In genomic region chr19:8366961-8367326, GRCh38 we compare ENCODE assay signal across 10 cellular contexts. TPM values are rescaled to one million over a fixed set of nuclear protein-coding genes. Genes with fewer than 3 reads are reported as not detected.
DNase-seq lines count a peak whose midpoint lies in the region; ATAC-seq and TF ChIP-seq lines count a peak whose summit lies in the region.
"Had no signal": no experiment of that assay in that cellular context is flagged by ENCODE, and none has a peak within 500 bp of the region (broad histone marks: within the 10 kb centered on the region; RNA-seq: fewer than 3 reads in every experiment).

No MANE protein-coding gene starts in this region.

- H3K9me3 ChIP-seq in RWPE2 (ENCODE audit: severe bottlenecking) (no peaks in the 10 kb centered on the region), esophagus squamous epithelium (no peaks in the 10 kb centered on the region)

- H3K27ac Mint-ChIP-seq in neural crest cell (ENCODE audit: unreplicated experiment), result no peak overlapping the region

- no peak for TF ChIP-seq POLR2A in esophagus squamous epithelium (IDR thresholded peaks at IDR 0.05)

- ATAC-seq in RWPE2 (ENCODE audit: low read depth), result no peak

- H3K9me3 Mint-ChIP-seq in neural crest cell, result no peaks in the 10 kb centered on the region

- intact Hi-C loops in esophagus squamous epithelium (cut with DNase I), result no loop called here

- peaks cover 58% of the 10 kb centered on the region for H3K27me3 Mint-ChIP-seq in neural crest cell (ENCODE audit: low read depth)

- H3K36me3 ChIP-seq in ACC112 (ENCODE audit: insufficient read depth, low read length), result no peaks in the 10 kb centered on the region; the same call in 1 of the 2 replicates
- H3K36me3 ChIP-seq in RWPE2 (ENCODE audit: low read depth), result peaks cover 43% of the 10 kb centered on the region
- H3K36me3 ChIP-seq in esophagus squamous epithelium, result peaks cover 0 to 44% (median 0%) of the 10 kb centered on the region in 3 donors

- H3K4me1 Mint-ChIP-seq in neural crest cell, result peaks cover 17% of the 10 kb centered on the region

- peak overlapping the region; percentile 67 for H3K27ac ChIP-seq in ACC112 (ENCODE audit: low read depth, low read length)
- peak overlapping the region; percentile 97 for H3K27ac ChIP-seq in RWPE2 (ENCODE audit: poor library complexity, severe bottlenecking)
- peak overlapping the region; percentile 35 to 90 (median 50) for H3K27ac ChIP-seq in esophagus squamous epithelium

- H3K79me2 ChIP-seq in ACC112 (ENCODE audit: control insufficient read depth, insufficient read depth, low read length, unreplicated experiment), result peaks cover 18% of the 10 kb centered on the region

- peaks cover 30% of the 10 kb centered on the region for H3K4me1 ChIP-seq in ACC112 (ENCODE audit: control insufficient read depth, insufficient read depth, low read length, unreplicated experiment)
- peaks cover 19% of the 10 kb centered on the region for H3K4me1 ChIP-seq in RWPE2 (ENCODE audit: insufficient read depth, poor library complexity, severe bottlenecking)
- peaks cover 47 to 69% (median 52%) of the 10 kb centered on the region in 3 donors for H3K4me1 ChIP-seq in esophagus squamous epithelium

- DNase-seq in RWPE2 (ENCODE audit: low spot score), result no peak
- no peak for DNase-seq in esophagus squamous epithelium (lab: John Stamatoyannopoulos, UW)
- DNase-seq in neural crest cell (ENCODE audit: low read depth, low spot score), result no peak
- no peak for DNase-seq in SK-N-DZ (ENCODE audit: low spot score)
- no peak for DNase-seq in amniotic stem cell (lab: John Stamatoyannopoulos, UW)
- no peak for DNase-seq in central memory CD4-positive, alpha-beta T cell
- DNase-seq in activated CD8-positive, alpha-beta memory T cell treated with anti-CD3 and anti-CD28 coated beads, Interleukin-2, amount 50 U/mL, for 4 hours, result no peak
- DNase-seq: AML-193, NCI-H187 had no signal

- H3K4me3 ChIP-seq in ACC112 (ENCODE audit: low read depth, low read length) (peak overlapping the region; percentile 72), RWPE2 (ENCODE audit: severe bottlenecking) (no peak overlapping the region), esophagus squamous epithelium (peak overlapping the region in 1 of 4 donors; percentile 83)

- no peak overlapping the region for H2AFZ ChIP-seq in ACC112 (ENCODE audit: low read length, unreplicated experiment)

- 65 to 75% methylated on average over 7 to 8 of the region's 13 CpGs for WGBS in esophagus squamous epithelium, 2 donors

- H3K27me3 ChIP-seq in ACC112 (ENCODE audit: insufficient read depth, low read length), result no peaks in the 10 kb centered on the region
- H3K27me3 ChIP-seq in RWPE2 (ENCODE audit: insufficient read depth, poor library complexity, severe bottlenecking), result no peaks in the 10 kb centered on the region
- peaks cover 0 to 17% (median 0%) of the 10 kb centered on the region in 4 donors for H3K27me3 ChIP-seq in esophagus squamous epithelium

- TF ChIP-seq CTCF in RWPE2 (IDR thresholded peaks at IDR 0.05; ENCODE audit: poor library complexity, severe bottlenecking), result no peak
- no peak for TF ChIP-seq CTCF in esophagus squamous epithelium (IDR thresholded peaks at IDR 0.05)
- no peak for TF ChIP-seq CTCF in neural crest cell (conservative IDR thresholded peaks at IDR 0.05)

- H3K4me3 Mint-ChIP-seq in neural crest cell, result peak overlapping the region; percentile 11

- no peaks in the 10 kb centered on the region for H3K36me3 Mint-ChIP-seq in neural crest cell (ENCODE audit: low read depth)

RNA-seq across cellular contexts. Expression of gene ANGPTL4, which starts 3.0 kb away (rescaled TPM):
- total RNA-seq in esophagus squamous epithelium (10 to 100 TPM; 17.0 to 37.1 (median 19.2) TPM), neural crest cell (not detected in 2 replicates)
- 5.6 and 6.3 TPM in 2 replicates for polyA plus RNA-seq in SK-N-DZ (2014; cell fraction: cytosol; rRNA removed)
- 11.7 and 12.2 TPM in 2 replicates for polyA plus RNA-seq in SK-N-DZ (2014; cell fraction: nucleus; rRNA removed)

RNA-seq across cellular contexts. Expression of gene RAB11B, which starts 23.2 kb away (rescaled TPM):
- total RNA-seq in esophagus squamous epithelium (10 to 100 TPM; 11.3 to 44.0 (median 26.0) TPM), neural crest cell (121 and 135 TPM in 2 replicates)
- polyA plus RNA-seq in SK-N-DZ (2014; cell fraction: cytosol; rRNA removed), result 28.0 and 30.6 TPM in 2 replicates
- 44.8 and 76.4 TPM in 2 replicates for polyA plus RNA-seq in SK-N-DZ (2014; cell fraction: nucleus; rRNA removed)

RNA-seq across cellular contexts. Expression of gene KANK3, which starts 23.9 kb away (rescaled TPM):
- 1 to 10 TPM; 2.9 to 8.8 (median 4.4) TPM for total RNA-seq in esophagus squamous epithelium
- total RNA-seq in neural crest cell, result 0.66 and 0.77 TPM in 2 replicates
- polyA plus RNA-seq in SK-N-DZ (2014; cell fraction: cytosol; rRNA removed), result 0.16 and 2.0 TPM in 2 replicates
- 0.11 and 1.0 TPM in 2 replicates for polyA plus RNA-seq in SK-N-DZ (2014; cell fraction: nucleus; rRNA removed)

RNA-seq across cellular contexts. Expression of gene RPS28, which starts 45.6 kb away (rescaled TPM):
- total RNA-seq in esophagus squamous epithelium, result 100 to 1,000 TPM; 267 to 710 (median 400) TPM
- 1,577 and 1,634 TPM in 2 replicates for total RNA-seq in neural crest cell
- polyA plus RNA-seq in SK-N-DZ (2014; cell fraction: cytosol; rRNA removed), result 193 and 234 TPM in 2 replicates
- 198 and 225 TPM in 2 replicates for polyA plus RNA-seq in SK-N-DZ (2014; cell fraction: nucleus; rRNA removed)

RNA-seq across cellular contexts. Expression of gene NDUFA7, which starts 45.8 kb away (rescaled TPM):
- total RNA-seq in esophagus squamous epithelium (10 to 100 TPM; 23.8 to 40.6 (median 32.8) TPM), neural crest cell (50.9 and 51.8 TPM in 2 replicates)
- polyA plus RNA-seq in SK-N-DZ (2014; cell fraction: cytosol; rRNA removed), result 33.8 and 68.5 TPM in 2 replicates
- polyA plus RNA-seq in SK-N-DZ (2014; cell fraction: nucleus; rRNA removed), result 48.7 and 54.3 TPM in 2 replicates

Comparison
In these comparisons a context has a peak if more than half of its experiments do, and no peak if none do; other contexts are left out.
1. RNA of gene ANGPTL4, which starts 3.0 kb away (total RNA-seq): 17.0 to 37.1 TPM in esophagus squamous epithelium; not detected in neural crest cell; every median in the first group is over 10 times any median in the second.
2. Peak in every context shown above with its lines, with median percentiles within 50 percentile points of each other: H3K27ac ChIP-seq.